In genomic region chr2:201182650-201183372, GRCh38 we compare ENCODE assay signal across 8 cellular contexts. TPM values are rescaled to one million over a fixed set of nuclear protein-coding genes. Genes with fewer than 3 reads are reported as not detected.
A peak's percentile ranks its signal among the peaks of the same experiment; 100 is the strongest.
DNase-seq lines count a peak whose midpoint lies in the region; ATAC-seq, FAIRE-seq and TF ChIP-seq lines count a peak whose summit lies in the region.

TSS of gene CASP10 (plus strand) at chr2:201183141. CDS start at chr2:201185778, 2,637 bp downstream.

- TF ChIP-seq CTCF in AG09319 (IDR thresholded peaks at IDR 0.05; ENCODE audit: low read depth, low read length) (peak; percentile 53), body of pancreas (IDR thresholded peaks at IDR 0.05) (peak; percentile 11 to 82 (median 74)), kidney (IDR thresholded peaks at IDR 0.05; ENCODE audit: borderline replicate concordance, extremely low read depth, insufficient read depth) (peak; percentile 71), thoracic aorta (IDR thresholded peaks at IDR 0.05) (no peak)

- WGBS in body of pancreas, 2 donors: 31 to 33% methylated on average over 11 of the region's 11 CpGs

- H3K27ac ChIP-seq in body of pancreas (peak within 1 kb of the TSS in 3 of 4 donors; percentile 53 to 85 (median 77)), kidney (ENCODE audit: low read depth in 2 of 2, low read length in 2 of 2) (peak within 1 kb of the TSS in 1 of 2 donors; percentile 8), thoracic aorta (peak within 1 kb of the TSS in 1 of 2 donors; percentile 31)

- peak within 1 kb of the TSS; percentile 12 to 28 for H3K4me3 ChIP-seq in body of pancreas
- peak within 1 kb of the TSS; percentile 75 to 82 for H3K4me3 ChIP-seq in kidney (ENCODE audit: low read length in 2 of 2)
- H3K4me3 ChIP-seq in thoracic aorta: peak within 1 kb of the TSS; percentile 69

- H3K4me1 ChIP-seq in body of pancreas: peaks cover 39% of the 10 kb centered on the region
- H3K4me1 ChIP-seq in kidney (ENCODE audit: control insufficient read depth in 1 of 2, insufficient read depth in 1 of 2, low read depth in 1 of 2, low read length in 2 of 2): peaks cover 0 to 7% of the 10 kb centered on the region in 2 donors
- H3K4me1 ChIP-seq in thoracic aorta (ENCODE audit: control insufficient read depth in 1 of 2, low read depth in 2 of 2): peaks cover 0 to 8% of the 10 kb centered on the region in 2 donors

- ATAC-seq in GM18502 (IDR thresholded peaks at IDR 0.05; ENCODE audit: poor library complexity, unreplicated experiment) (peak; percentile 86), HG02884 (IDR thresholded peaks at IDR 0.05; ENCODE audit: unreplicated experiment) (peak; percentile 65), body of pancreas (peak; percentile 97), thoracic aorta (ENCODE audit: insufficient number of reproducible peaks, low FRiP score, low read depth) (peak; percentile 33)

- TF ChIP-seq POLR2A in body of pancreas (IDR thresholded peaks at IDR 0.05): peak; percentile 27 to 87 (median 81)

- H3K9me3 ChIP-seq in body of pancreas: no peaks in the 10 kb centered on the region
- H3K9me3 ChIP-seq in kidney (ENCODE audit: control insufficient read depth in 1 of 2, low read length in 2 of 2): no peaks in the 10 kb centered on the region
- H3K9me3 ChIP-seq in thoracic aorta: no peaks in the 10 kb centered on the region

- DNase-seq in AG09319 (ENCODE audit: extremely low read depth, low read depth) (peak; percentile 28), NCI-H69 (lab: John Stamatoyannopoulos, UW) (peak; percentile 9), body of pancreas (peak; percentile 22 to 66 (median 30)), kidney (no peak), thoracic aorta (ENCODE audit: low spot score) (no peak), activated gamma-delta T cell treated with Interleukin-2 at 50 U/mL for 16 hours (no peak)

- FAIRE-seq in kidney (lab: Jason Lieb, UNC): peak; percentile 59

- H3K36me3 ChIP-seq in body of pancreas (replicated peaks in 1 of 2; ENCODE audit: insufficient read depth in 1 of 2, low read depth in 2 of 2): no peaks in the 10 kb centered on the region
- H3K36me3 ChIP-seq in kidney (ENCODE audit: control insufficient read depth in 1 of 2, insufficient read depth in 2 of 2, low read length in 2 of 2): peaks cover 0 to 2% of the 10 kb centered on the region in 2 donors
- no peaks in the 10 kb centered on the region for H3K36me3 ChIP-seq in thoracic aorta

- intact Hi-C loops in body of pancreas (cut with DNase I): no loop called here
- intact Hi-C loops in kidney (cut with DNase I): no loop called here

- peak within 1 kb of the TSS; percentile 56 to 65 for H3K9ac ChIP-seq in kidney (ENCODE audit: low read length in 2 of 2)

- H3K27me3 ChIP-seq in body of pancreas (no peaks in the 10 kb centered on the region), thoracic aorta (replicated peaks; ENCODE audit: insufficient read depth) (no peaks in the 10 kb centered on the region)

RNA-seq across cellular contexts. Expression of gene CASP10, which starts in this region (rescaled TPM):
- total RNA-seq in body of pancreas (1 to 10 TPM; 3.0 to 6.0 TPM), kidney (24.6 TPM), thoracic aorta (10 to 100 TPM; 10.3 to 12.3 TPM)
- 4.5 TPM for polyA plus RNA-seq in kidney (ENCODE audit: insufficient read depth, low read depth, low replicate concordance)

Comparison
In these comparisons a context has a peak if more than half of its experiments do, and no peak if none do; other contexts are left out.
1. DNase-seq: peak in AG09319 (single experiment), NCI-H69 (single experiment) and body of pancreas (4 of 4); none in kidney (single experiment), thoracic aorta (single experiment) and activated gamma-delta T cell treated with Interleukin-2 at 50 U/mL for 16 hours (single experiment).
2. ATAC-seq: peak in every context shown above with its lines; median percentile 97 in body of pancreas; 86 in GM18502; 65 in HG02884; 33 in thoracic aorta.
3. H3K4me3 ChIP-seq: peak in every context shown above with its lines; median percentile 78 in kidney; 69 in thoracic aorta; 20 in body of pancreas.